Comparison of ENCODE assay signal across 22 cellular contexts in the genomic region with DNA sequence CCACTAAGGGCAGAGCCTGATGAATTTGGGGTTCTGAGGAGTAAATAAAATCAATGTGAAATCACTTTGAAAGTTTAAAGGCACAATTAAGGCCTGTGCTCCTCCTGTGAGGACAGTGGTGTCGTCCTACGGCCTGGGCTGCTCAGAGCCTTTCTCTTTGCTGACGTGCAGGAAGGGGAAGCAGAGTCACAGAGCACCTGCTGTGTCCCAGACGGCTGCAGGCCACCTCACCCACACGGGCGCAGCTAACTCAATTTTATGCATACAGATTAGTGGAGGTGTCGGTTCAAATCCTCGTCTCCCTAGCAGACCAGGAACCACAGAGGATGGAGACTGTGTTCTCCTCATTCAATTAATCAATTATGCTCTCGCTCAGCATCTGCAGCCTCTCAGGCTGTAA. TPM values are rescaled to one million over a fixed set of nuclear protein-coding genes. Genes with fewer than 3 reads are reported as not detected.
"Had no signal": no experiment of that assay in that cellular context is flagged by ENCODE, and none has a peak within 500 bp of the region (broad histone marks: within the 10 kb centered on the region; RNA-seq: fewer than 3 reads in every experiment).

No MANE protein-coding gene starts in this region.

- H3K27me3 ChIP-seq: colonic mucosa, hepatocyte had no signal

- H3K36me3 Mint-ChIP-seq: natural killer cell; stimulated activated naive B cell treated with anti-CD40 and anti-IgM and Interleukin-4, amounts not matched to agents 10 μg/mL and 1 μg/mL and 100 μg/mL, for 72 hours had no signal

- H3K9me3 Mint-ChIP-seq: natural killer cell had no signal

- H2AFZ ChIP-seq: hepatocyte had no signal

- H3K4me2 ChIP-seq: hepatocyte had no signal

- H3K27ac ChIP-seq: colonic mucosa, esophagus squamous epithelium, gastroesophageal sphincter, hepatocyte, sigmoid colon, skin epidermis, stomach, thoracic aorta, transverse colon had no signal

- H3K27ac Mint-ChIP-seq: natural killer cell; stimulated activated naive B cell treated with anti-CD40 and anti-IgM and Interleukin-4, amounts not matched to agents 10 μg/mL and 1 μg/mL and 100 μg/mL, for 72 hours had no signal

- H3K36me3 ChIP-seq: colonic mucosa, esophagus squamous epithelium, gastroesophageal sphincter, sigmoid colon, stomach, thoracic aorta, transverse colon had no signal

- H3K4me1 ChIP-seq: colonic mucosa, gastroesophageal sphincter, sigmoid colon, stomach, transverse colon had no signal

- H3K4me3 ChIP-seq: colonic mucosa, esophagus squamous epithelium, gastroesophageal sphincter, hepatocyte, sigmoid colon, skin epidermis, stomach, thoracic aorta, transverse colon had no signal

- DNase-seq: colonic mucosa; dermis blood vessel endothelial cell; esophagus squamous epithelium; foreskin fibroblast; head of caudate nucleus; kidney glomerular epithelial cell; natural killer cell; sigmoid colon; stimulated activated CD4-positive, alpha-beta T cell treated with anti-CD3 and anti-CD28 coated beads, Interleukin-2, amount 100 ng/mL, for 24 hours; stimulated activated CD4-positive, alpha-beta T cell treated with anti-CD3 and anti-CD28 coated beads, Interleukin-4, amount 100 ng/mL, for 4 hours; stimulated activated naive B cell treated with anti-CD40 and anti-IgM and Interleukin-4, amounts not matched to agents 10 μg/mL and 1 μg/mL and 100 μg/mL, for 72 hours; stomach; substantia nigra; transverse colon had no signal

- H3K4me3 Mint-ChIP-seq: natural killer cell; stimulated activated naive B cell treated with anti-CD40 and anti-IgM and Interleukin-4, amounts not matched to agents 10 μg/mL and 1 μg/mL and 100 μg/mL, for 72 hours had no signal

- ATAC-seq: gastroesophageal sphincter, natural killer cell had no signal

- H3K79me2 ChIP-seq: hepatocyte had no signal

- H3K9me3 ChIP-seq: colonic mucosa, esophagus squamous epithelium, sigmoid colon, stomach, thoracic aorta, transverse colon had no signal

RNA-seq across cellular contexts. Expression of a gene that starts 11.4 kb away (rescaled TPM):
- total RNA-seq: dermis blood vessel endothelial cell, epithelial cell of proximal tubule, esophagus squamous epithelium, gastroesophageal sphincter, lung microvascular endothelial cell, natural killer cell, omental fat pad, pulmonary artery endothelial cell, thoracic aorta, transverse colon had no signal
